26 cellular contexts compared by ENCODE assay signal in genomic region chr1:108108119-108108518, GRCh38.
"Had no signal": no experiment of that assay in that cellular context is flagged by ENCODE, and none has a peak within 500 bp of the region (broad histone marks: within the 10 kb centered on the region; RNA-seq: fewer than 3 reads in every experiment).

No MANE protein-coding gene starts in this region.

- H3K4me1 Mint-ChIP-seq: brain, WTC11 had no signal

- H3K9me3 ChIP-seq: breast epithelium, colonic mucosa, esophagus squamous epithelium, gastroesophageal sphincter had no signal

- DNase-seq: activated CD4-positive, alpha-beta T cell treated with anti-CD3 and anti-CD28 coated beads for 1 hour; activated CD8-positive, alpha-beta memory T cell treated with anti-CD3 and anti-CD28 coated beads, Interleukin-2, amount 50 U/mL, for 48 hours; activated gamma-delta T cell; activated naive CD4-positive, alpha-beta T cell; activated naive CD4-positive, alpha-beta T cell treated with anti-CD3 and anti-CD28 coated beads, Interleukin-2, amount 10 ng/mL, durations not matched to agents 7 days and 5 days; activated naive CD8-positive, alpha-beta T cell treated with anti-CD3 and anti-CD28 coated beads, Interleukin-2, amount 10 ng/mL, durations not matched to agents 7 days and 5 days; activated T-cell treated with anti-CD3 and anti-CD28 coated beads for 4 hours; activated T-cell treated with anti-CD3 and anti-CD28 coated beads, Interleukin-2, amount 50 U/mL, for 4 hours; cerebellar nuclear complex; colonic mucosa; effector CD4-positive, alpha-beta T cell; effector memory CD8-positive, alpha-beta T cell; esophagus squamous epithelium; foreskin melanocyte; heart right ventricle had no signal

- H3K9me3 Mint-ChIP-seq: activated CD4-positive, alpha-beta memory T cell treated with anti-CD3 and anti-CD28 coated beads, Interleukin-2, amount 10 ng/mL, durations not matched to agents 7 days and 5 days; activated CD4-positive, alpha-beta T cell treated with anti-CD3 and anti-CD28 coated beads, Interleukin-2, amount 10 ng/mL, durations not matched to agents 7 days and 5 days; activated naive CD4-positive, alpha-beta T cell treated with anti-CD3 and anti-CD28 coated beads, Interleukin-2, amount 10 ng/mL, durations not matched to agents 7 days and 5 days; activated naive CD8-positive, alpha-beta T cell treated with anti-CD3 and anti-CD28 coated beads, Interleukin-2, amount 10 ng/mL, durations not matched to agents 7 days and 5 days; effector memory CD8-positive, alpha-beta T cell had no signal

- H3K4me2 ChIP-seq: hepatocyte had no signal

- H3K27ac ChIP-seq: ascending aorta, breast epithelium, cardiac muscle cell, colonic mucosa, esophagus squamous epithelium, gastroesophageal sphincter, hepatocyte had no signal

- H3K4me3 Mint-ChIP-seq: activated CD4-positive, alpha-beta memory T cell treated with anti-CD3 and anti-CD28 coated beads, Interleukin-2, amount 10 ng/mL, durations not matched to agents 7 days and 5 days; activated CD4-positive, alpha-beta T cell treated with anti-CD3 and anti-CD28 coated beads, Interleukin-2, amount 10 ng/mL, durations not matched to agents 7 days and 5 days; activated naive CD4-positive, alpha-beta T cell treated with anti-CD3 and anti-CD28 coated beads, Interleukin-2, amount 10 ng/mL, durations not matched to agents 7 days and 5 days; activated naive CD8-positive, alpha-beta T cell treated with anti-CD3 and anti-CD28 coated beads, Interleukin-2, amount 10 ng/mL, durations not matched to agents 7 days and 5 days; activated T-cell treated with anti-CD3 and anti-CD28 coated beads, Interleukin-2, amount 50 U/mL, for 4 hours; brain; effector memory CD8-positive, alpha-beta T cell; WTC11 had no signal

- H2AFZ ChIP-seq: hepatocyte had no signal

- H3K79me2 ChIP-seq: hepatocyte had no signal

- H3K27ac Mint-ChIP-seq: activated CD4-positive, alpha-beta memory T cell treated with anti-CD3 and anti-CD28 coated beads, Interleukin-2, amount 10 ng/mL, durations not matched to agents 7 days and 5 days; activated CD4-positive, alpha-beta T cell treated with anti-CD3 and anti-CD28 coated beads, Interleukin-2, amount 10 ng/mL, durations not matched to agents 7 days and 5 days; activated naive CD4-positive, alpha-beta T cell treated with anti-CD3 and anti-CD28 coated beads, Interleukin-2, amount 10 ng/mL, durations not matched to agents 7 days and 5 days; activated naive CD4-positive, alpha-beta T cell treated with anti-CD3 and anti-CD28 coated beads, Interleukin-2, amount 50 U/mL, for 72 hours; activated naive CD8-positive, alpha-beta T cell treated with anti-CD3 and anti-CD28 coated beads, Interleukin-2, amount 10 ng/mL, durations not matched to agents 7 days and 5 days; activated T-helper 2 cell treated with anti-CD3 and anti-CD28 coated beads, Interferon-gamma antibody, Interleukin-2, Interleukin-4, amounts not matched to agents 10 μg/mL and 5 μg/mL and 100 μg/mL, durations not matched to agents 14 hours and 24 hours and 36 hours; brain; WTC11 had no signal

- H3K4me3 ChIP-seq: ascending aorta, breast epithelium, cardiac muscle cell, colonic mucosa, esophagus squamous epithelium, gastroesophageal sphincter, heart right ventricle, hepatocyte had no signal

- H3K27me3 ChIP-seq: ascending aorta, breast epithelium, cardiac muscle cell, colonic mucosa, esophagus squamous epithelium, gastroesophageal sphincter, heart right ventricle, hepatocyte had no signal

- H3K4me1 ChIP-seq: ascending aorta, breast epithelium, colonic mucosa, esophagus squamous epithelium, gastroesophageal sphincter had no signal

- H3K27me3 Mint-ChIP-seq: activated naive CD4-positive, alpha-beta T cell treated with anti-CD3 and anti-CD28 coated beads, Interleukin-2, amount 10 ng/mL, durations not matched to agents 7 days and 5 days; activated naive CD8-positive, alpha-beta T cell treated with anti-CD3 and anti-CD28 coated beads, Interleukin-2, amount 10 ng/mL, durations not matched to agents 7 days and 5 days; brain; effector memory CD8-positive, alpha-beta T cell had no signal

- H3K36me3 Mint-ChIP-seq: activated naive CD4-positive, alpha-beta T cell treated with anti-CD3 and anti-CD28 coated beads, Interleukin-2, amount 10 ng/mL, durations not matched to agents 7 days and 5 days; activated naive CD4-positive, alpha-beta T cell treated with anti-CD3 and anti-CD28 coated beads, Interleukin-2, amount 50 U/mL, for 72 hours; activated naive CD8-positive, alpha-beta T cell treated with anti-CD3 and anti-CD28 coated beads, Interleukin-2, amount 10 ng/mL, durations not matched to agents 7 days and 5 days; brain; WTC11 had no signal

- ATAC-seq: gastroesophageal sphincter, WTC11 had no signal

- H3K36me3 ChIP-seq: ascending aorta, breast epithelium, cardiac muscle cell, colonic mucosa, esophagus squamous epithelium, gastroesophageal sphincter, heart right ventricle had no signal
